In the genomic region with DNA sequence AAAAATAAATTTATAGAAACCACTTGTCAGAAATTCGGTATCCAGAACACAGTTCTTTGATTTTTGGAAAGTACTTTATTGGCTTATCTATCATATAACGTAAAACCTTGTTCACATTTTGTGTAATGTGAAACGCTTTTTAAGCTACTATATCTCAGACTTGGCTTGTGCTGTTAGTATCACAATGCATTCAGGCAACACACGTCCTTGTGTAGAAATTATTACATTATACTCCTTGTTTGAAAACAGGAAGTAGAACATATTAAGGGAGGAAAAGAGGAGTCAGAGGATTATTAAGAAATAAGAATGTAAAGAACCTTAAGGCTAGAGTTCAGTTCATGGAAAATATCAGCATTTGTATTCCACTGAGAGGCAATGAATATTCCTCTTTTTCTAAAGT, we compare ENCODE assay signal across 8 cellular contexts. TPM values are rescaled to one million over a fixed set of nuclear protein-coding genes. Genes with fewer than 3 reads are reported as not detected.
DNase-seq lines count a peak whose midpoint lies in the region; FAIRE-seq and TF ChIP-seq lines count a peak whose summit lies in the region.

No MANE protein-coding gene starts in this region.

- no peaks in the 10 kb centered on the region for H3K9me3 ChIP-seq in endothelial cell of umbilical vein (replicated peaks; ENCODE audit: control insufficient read depth, insufficient read depth, low read length)

- H3K27me3 ChIP-seq in endothelial cell of umbilical vein (ENCODE audit: control insufficient read depth in 2 of 2, insufficient read depth in 2 of 2, low read length in 2 of 2), result no peaks in the 10 kb centered on the region

- TF ChIP-seq CTCF in endothelial cell of umbilical vein (IDR thresholded peaks at IDR 0.05; ENCODE audit: extremely low read depth in 1 of 2, insufficient read depth in 1 of 2, low read depth in 1 of 2, low read length in 2 of 2) (no peak), retinal pigment epithelial cell (conservative IDR thresholded peaks at IDR 0.05; ENCODE audit: low read depth, low read length) (no peak)

- H3K4me2 ChIP-seq in endothelial cell of umbilical vein (ENCODE audit: insufficient read depth, low read length), result peak overlapping the region; percentile 99

- peaks cover 20% of the 10 kb centered on the region for H3K4me1 ChIP-seq in endothelial cell of umbilical vein (ENCODE audit: control insufficient read depth, extremely low read depth, insufficient read depth, low read length)

- H3K9ac ChIP-seq in endothelial cell of umbilical vein (replicated peaks; ENCODE audit: extremely low read depth, insufficient read depth, low read length), result peak overlapping the region; percentile 76

- no peaks in the 10 kb centered on the region for H3K36me3 ChIP-seq in endothelial cell of umbilical vein (ENCODE audit: control insufficient read depth in 2 of 2, extremely low read depth in 1 of 2, insufficient read depth in 2 of 2, low read length in 2 of 2)

- FAIRE-seq in endothelial cell of umbilical vein (lab: Jason Lieb, UNC), result peak; percentile 37

- peaks cover 60% of the 10 kb centered on the region for H3K79me2 ChIP-seq in endothelial cell of umbilical vein (ENCODE audit: control insufficient read depth, insufficient read depth, low read length)

- peak; percentile 38 for DNase-seq in HCEC 1CT
- DNase-seq in RKO (ENCODE audit: low spot score), result peak; percentile 27
- peak; percentile 64 for DNase-seq in endothelial cell of umbilical vein (ENCODE audit: low read depth, low spot score)
- no peak for DNase-seq in retinal pigment epithelial cell (ENCODE audit: low read depth)
- no peak for DNase-seq in DMS153 treated with DMSO at 0.1 percent for 48 hours (lab: John Stamatoyannopoulos, UW; ENCODE audit: unreplicated experiment)
- DNase-seq in NCI-H446 treated with DMSO at 0.1 percent for 48 hours (lab: John Stamatoyannopoulos, UW), result no peak
- no peak for DNase-seq in NCI-H510A (lab: John Stamatoyannopoulos, UW)
- DNase-seq in NCI-H187 (lab: John Stamatoyannopoulos, UW), result no peak

- dilution Hi-C loops in endothelial cell of umbilical vein (cut with MboI; ENCODE audit: extremely low pct_ligation_motif_present, low sequenced_read_pairs), result no loop called here

- POLR2A ChIA-PET in endothelial cell of umbilical vein (lab: Charles Lee), result no interaction called here

- intact Hi-C loops in endothelial cell of umbilical vein (cut with micrococcal nuclease), result loop anchor here (2.0 to 10.0 kb wide), 4 partner anchors 26 to 1034 kb away; partner anchors contain the start of genes ACAD11 and NUDT16

- H3K4me3 ChIP-seq in endothelial cell of umbilical vein (replicated peaks in 1 of 3; ENCODE audit: insufficient read depth in 1 of 3, low read depth in 1 of 3, low read length in 3 of 3), result peak overlapping the region; percentile 87 to 100 (median 89)
- H3K4me3 ChIP-seq in retinal pigment epithelial cell (ENCODE audit: low read length), result peak overlapping the region; percentile 98

- H4K20me1 ChIP-seq in endothelial cell of umbilical vein (replicated peaks; ENCODE audit: control insufficient read depth, extremely low read depth, insufficient read depth, low read length), result peaks cover 3% of the 10 kb centered on the region

- H3K27ac ChIP-seq in endothelial cell of umbilical vein (ENCODE audit: insufficient read depth, low read depth, low read length), result peak overlapping the region; percentile 59

- no peaks in the 10 kb centered on the region for H3K9me1 ChIP-seq in endothelial cell of umbilical vein (replicated peaks; ENCODE audit: control insufficient read depth, extremely low read depth, insufficient read depth, low read length)

- CTCF ChIA-PET in endothelial cell of umbilical vein (lab: Charles Lee), result interaction anchor here (0.9 to 1.6 kb wide), 2 partner anchors 10 to 13 kb away, joined by 3 to 6 read pairs; no protein-coding TSS in a partner anchor

- no TSS peak for BruUV-seq in endothelial cell of umbilical vein (replicated peaks; lab: Mats Ljungman, UMichigan)

- TF ChIP-seq POLR2A in endothelial cell of umbilical vein (IDR thresholded peaks at IDR 0.05; ENCODE audit: low read depth, low read length), result no peak

- no peak overlapping the region for H2AFZ ChIP-seq in endothelial cell of umbilical vein (ENCODE audit: low read depth, low read length)

TF ChIP-seq in endothelial cell of umbilical vein, 7 proteins besides CTCF, POLR2A, EP300 and RAD21:
- TF ChIP-seq, protein P1, sequence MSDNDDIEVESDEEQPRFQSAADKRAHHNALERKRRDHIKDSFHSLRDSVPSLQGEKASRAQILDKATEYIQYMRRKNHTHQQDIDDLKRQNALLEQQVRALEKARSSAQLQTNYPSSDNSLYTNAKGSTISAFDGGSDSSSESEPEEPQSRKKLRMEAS (IDR thresholded peaks at IDR 0.05; ENCODE audit: insufficient read depth, insufficient read length), result no peak
- no peak for TF ChIP-seq POLR2AphosphoS5 (IDR thresholded peaks at IDR 0.05; ENCODE audit: insufficient read depth, low read depth, low read length)
- no peak for TF ChIP-seq JUN (IDR thresholded peaks at IDR 0.05; ENCODE audit: borderline replicate concordance, insufficient read depth, insufficient read length, low read depth)
- TF ChIP-seq MYC (IDR thresholded peaks at IDR 0.05; ENCODE audit: low read depth, low read length), result no peak
- TF ChIP-seq FOS (IDR thresholded peaks at IDR 0.05; ENCODE audit: borderline replicate concordance, insufficient read depth, low read length), result no peak
- TF ChIP-seq GATA2 (IDR thresholded peaks at IDR 0.05; ENCODE audit: insufficient read depth, insufficient read length, low read depth, low read length), result no peak

RNA-seq across cellular contexts. Expression of gene DNAJC13, which starts 1.6 kb away (rescaled TPM):
- 64.0 and 71.7 TPM in 2 replicates for total RNA-seq in endothelial cell of umbilical vein
- polyA plus RNA-seq in endothelial cell of umbilical vein, result 9.7 and 14.3 TPM in 2 replicates
- polyA plus RNA-seq in endothelial cell of umbilical vein (2011; cell fraction: cytosol; rRNA removed), result 16.1 TPM in 2 replicates
- polyA plus RNA-seq in endothelial cell of umbilical vein (2011; cell fraction: nucleus; rRNA removed), result 49.7 and 58.3 TPM in 2 replicates
- 25.0 and 35.3 TPM in 2 replicates for polyA plus RNA-seq in endothelial cell of umbilical vein (2012)
- 52.7 and 73.9 TPM in 2 replicates for polyA minus RNA-seq in endothelial cell of umbilical vein
- 30.5 TPM for polyA minus RNA-seq in endothelial cell of umbilical vein (2011; cell fraction: cytosol; rRNA and poly(A)+ RNA removed)
- 107 and 120 TPM in 2 replicates for polyA minus RNA-seq in endothelial cell of umbilical vein (2011; cell fraction: nucleus; rRNA and poly(A)+ RNA removed)

Comparison
In these comparisons a context has a peak if more than half of its experiments do, and no peak if none do; other contexts are left out.
1. DNase-seq: peak in HCEC 1CT (single experiment), RKO (single experiment) and endothelial cell of umbilical vein (single experiment); none in retinal pigment epithelial cell (single experiment), DMS153 treated with DMSO at 0.1 percent for 48 hours (single experiment), NCI-H446 treated with DMSO at 0.1 percent for 48 hours (single experiment), NCI-H510A (single experiment) and NCI-H187 (0 of 2).